ENCODE assay signal across 8 cellular contexts in the genomic region with DNA sequence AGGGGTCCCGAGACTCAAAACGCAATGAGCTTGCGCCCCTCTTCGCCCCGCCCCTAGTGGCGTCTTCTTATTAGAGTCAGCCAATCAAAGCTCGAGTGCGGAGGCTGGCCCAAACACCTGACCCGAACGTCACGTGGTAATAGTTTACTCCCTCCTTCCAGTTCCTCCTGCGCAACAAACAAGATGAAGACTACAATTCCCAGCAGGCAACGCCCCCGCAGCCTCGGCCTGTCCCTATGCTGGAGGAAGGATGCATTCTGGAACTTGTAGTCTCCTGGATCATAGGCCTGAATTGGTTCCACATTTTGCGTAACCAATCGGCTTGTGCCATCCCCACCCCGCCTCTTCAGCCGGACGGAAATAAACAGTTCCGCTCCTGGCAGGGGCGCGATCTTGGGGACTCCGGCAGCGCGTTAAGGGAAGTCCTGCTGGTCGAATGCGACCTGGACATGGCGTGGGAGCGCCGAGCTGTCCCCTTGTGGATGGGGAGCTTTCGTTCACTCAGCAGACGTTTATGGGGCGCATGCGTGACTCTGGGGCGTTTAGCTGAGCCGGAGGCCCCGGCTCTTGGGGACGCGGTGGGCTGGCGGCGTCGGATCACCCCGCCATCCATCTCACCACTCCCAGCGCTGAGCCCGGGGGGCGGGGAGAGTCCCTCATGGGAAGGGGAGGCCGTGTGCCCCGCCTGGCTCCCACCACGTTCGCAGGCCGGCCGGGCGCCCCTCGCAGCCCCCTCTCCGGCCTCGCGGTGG. TPM values are rescaled to one million over a fixed set of nuclear protein-coding genes. Genes with fewer than 3 reads are reported as not detected.
DNase-seq lines count a peak whose midpoint lies in the region; ATAC-seq and TF ChIP-seq lines count a peak whose summit lies in the region.

WBP2 (minus strand) TSS at position 26 of the 752 bp plus-strand sequence. CDS start 38 bp downstream, outside the sequence.

- H3K36me3 ChIP-seq in SU-DHL-6 (ENCODE audit: low read length) (no peaks in the 10 kb centered on the region), ovary (no peaks in the 10 kb centered on the region), thyroid gland (peaks cover 10 to 11% of the 10 kb centered on the region in 2 donors)

- peak; percentile 97 for DNase-seq in NCI-H128 (lab: John Stamatoyannopoulos, UW; ENCODE audit: unreplicated experiment)
- DNase-seq in activated naive CD8-positive, alpha-beta T cell treated with anti-CD3 and anti-CD28 coated beads, Interleukin-2, amount 10 ng/mL, durations not matched to agents 7 days and 5 days: peak; percentile 89
- peak; percentile 98 for DNase-seq in Right ventricle myocardium inferior (ENCODE audit: missing footprints)
- DNase-seq in ovary: peak; percentile 97 to 99 (median 98)
- peak; percentile 99 to 100 for DNase-seq in thyroid gland

- H3K27me3 ChIP-seq in SU-DHL-6 (ENCODE audit: low read length) (no peaks in the 10 kb centered on the region), ovary (no peaks in the 10 kb centered on the region), thyroid gland (no peaks in the 10 kb centered on the region)

- H3K27ac ChIP-seq in SU-DHL-6 (ENCODE audit: low read depth, low read length) (peak within 1 kb of the TSS; percentile 69), ovary (peak within 1 kb of the TSS; percentile 96 to 97), thyroid gland (peak within 1 kb of the TSS; percentile 97 to 98 (median 97))

- ATAC-seq in HG02759 (IDR thresholded peaks at IDR 0.05; ENCODE audit: unreplicated experiment) (peak; percentile 83), Right ventricle myocardium inferior (peak; percentile 95)
- ATAC-seq in activated naive CD8-positive, alpha-beta T cell treated with anti-CD3 and anti-CD28 coated beads, Interleukin-2, amount 10 ng/mL, durations not matched to agents 7 days and 5 days (ENCODE audit: low read depth): peak; percentile 90

- no peak within 1 kb of the TSS for H3K4me3 Mint-ChIP-seq in activated naive CD8-positive, alpha-beta T cell treated with anti-CD3 and anti-CD28 coated beads, Interleukin-2, amount 10 ng/mL, durations not matched to agents 7 days and 5 days

- peak; percentile 37 for TF ChIP-seq CTCF in GM12873 (IDR thresholded peaks at IDR 0.05; ENCODE audit: insufficient read depth, low read depth, low read length, missing control alignments)
- peak; percentile 55 for TF ChIP-seq CTCF in SU-DHL-6 (IDR thresholded peaks at IDR 0.05; ENCODE audit: insufficient read depth, low read length, poor library complexity, severe bottlenecking)
- peak in 2 of 3 donors; percentile 74 to 84 for TF ChIP-seq CTCF in ovary (IDR thresholded peaks at IDR 0.05)
- TF ChIP-seq CTCF in thyroid gland (IDR thresholded peaks at IDR 0.05): peak in 4 of 6 experiments; percentile 28 to 46 (median 42)

- H3K4me1 ChIP-seq in ovary (ENCODE audit: insufficient read depth) (peaks cover 2% of the 10 kb centered on the region), thyroid gland (peaks cover 17 to 19% of the 10 kb centered on the region in 2 donors)

- TF ChIP-seq EP300 in ovary (IDR thresholded peaks at IDR 0.05): peak; percentile 93

- intact Hi-C loops in Right ventricle myocardium inferior (cut with DNase I): loop anchor here (1.0 to 2.0 kb wide), 3 partner anchors 17 to 71 kb away; partner anchors contain the start of genes TRIM65 and UNK
- intact Hi-C loops in ovary (cut with DNase I): loop anchor here in 2 of 4 donors (2.0 to 5.0 kb wide), 2 partner anchors 21 to 42 kb away; partner anchors contain the start of gene TRIM65 (in 1 of the 2)
- intact Hi-C loops in thyroid gland (cut with DNase I): no loop called here

- H2AFZ ChIP-seq in SU-DHL-6 (ENCODE audit: low read depth, low read length, severe bottlenecking): peak within 1 kb of the TSS; percentile 57

- H3K4me2 ChIP-seq in SU-DHL-6 (ENCODE audit: low read depth, low read length, poor library complexity, severe bottlenecking): peak within 1 kb of the TSS; percentile 96

- no peaks in the 10 kb centered on the region for H4K20me1 ChIP-seq in SU-DHL-6 (ENCODE audit: low read depth, low read length)

- peaks cover 23% of the 10 kb centered on the region for H3F3A ChIP-seq in SU-DHL-6 (ENCODE audit: insufficient read depth)

- H3K9me3 Mint-ChIP-seq in activated naive CD8-positive, alpha-beta T cell treated with anti-CD3 and anti-CD28 coated beads, Interleukin-2, amount 10 ng/mL, durations not matched to agents 7 days and 5 days: no peaks in the 10 kb centered on the region

- H3K9me3 ChIP-seq in SU-DHL-6 (ENCODE audit: insufficient read depth, low read length) (no peaks in the 10 kb centered on the region), ovary (no peaks in the 10 kb centered on the region), thyroid gland (no peaks in the 10 kb centered on the region)

- H3K9ac ChIP-seq in SU-DHL-6 (ENCODE audit: low read length): peak within 1 kb of the TSS; percentile 83

- H3K9me2 ChIP-seq in SU-DHL-6 (replicated peaks; ENCODE audit: insufficient read depth, low read length): no peaks in the 10 kb centered on the region

- H3K27ac Mint-ChIP-seq in activated naive CD8-positive, alpha-beta T cell treated with anti-CD3 and anti-CD28 coated beads, Interleukin-2, amount 10 ng/mL, durations not matched to agents 7 days and 5 days: peak within 1 kb of the TSS; percentile 90

- no peaks in the 10 kb centered on the region for H3K27me3 Mint-ChIP-seq in activated naive CD8-positive, alpha-beta T cell treated with anti-CD3 and anti-CD28 coated beads, Interleukin-2, amount 10 ng/mL, durations not matched to agents 7 days and 5 days

- H3K4me1 Mint-ChIP-seq in activated naive CD8-positive, alpha-beta T cell treated with anti-CD3 and anti-CD28 coated beads, Interleukin-2, amount 10 ng/mL, durations not matched to agents 7 days and 5 days: peaks cover 25% of the 10 kb centered on the region

- no peaks in the 10 kb centered on the region for H3K36me3 Mint-ChIP-seq in activated naive CD8-positive, alpha-beta T cell treated with anti-CD3 and anti-CD28 coated beads, Interleukin-2, amount 10 ng/mL, durations not matched to agents 7 days and 5 days

- 0% methylated on average over 47 to 58 of the region's 58 CpGs for WGBS in ovary, 3 donors
- WGBS in thyroid gland, 2 donors: 0 to 1% methylated on average over 24 to 33 of the region's 58 CpGs

- H3K4me3 ChIP-seq in SU-DHL-6 (ENCODE audit: insufficient read depth, low read length, poor library complexity, severe bottlenecking) (peak within 1 kb of the TSS; percentile 72), ovary (peak within 1 kb of the TSS; percentile 74), thyroid gland (replicated peaks in 1 of 3) (peak within 1 kb of the TSS; percentile 70 to 87 (median 71))

- H3K79me2 ChIP-seq in SU-DHL-6 (ENCODE audit: insufficient read depth, low read length): peaks cover 11% of the 10 kb centered on the region; the same call in 1 of the 2 replicates

- peak; percentile 94 for TF ChIP-seq POLR2A in ovary (IDR thresholded peaks at IDR 0.05)
- peak; percentile 98 to 99 for TF ChIP-seq POLR2A in thyroid gland (IDR thresholded peaks at IDR 0.05)

- POLR2A ChIA-PET in activated naive CD8-positive, alpha-beta T cell treated with anti-CD3 and anti-CD28 coated beads, Interleukin-2, amount 10 ng/mL, durations not matched to agents 7 days and 5 days (lab: Charles Lee): interaction anchor here (0.7 to 9.0 kb wide), 21 partner anchors 9 to 123 kb away, joined by 3 to 101 read pairs (median 10); partner anchors contain the start of genes ACOX1, GALK1, TRIM47 and TRIM65

RNA-seq across cellular contexts. Expression of gene WBP2, which starts in this region (rescaled TPM):
- total RNA-seq in activated naive CD8-positive, alpha-beta T cell treated with anti-CD3 and anti-CD28 coated beads, Interleukin-2, amount 10 ng/mL, durations not matched to agents 7 days and 5 days: 100 to 1,000 TPM; 107 TPM
- 151 TPM for total RNA-seq in Right ventricle myocardium inferior
- total RNA-seq in ovary: 100 to 1,000 TPM in 3 of 7 donors, 10 to 100 TPM in 4; 48.5 to 131 (median 92.7) TPM
- 100 to 1,000 TPM; 118 to 184 TPM for polyA plus RNA-seq in ovary
- 10 to 100 TPM; 41.8 to 64.5 (median 53.5) TPM for total RNA-seq in thyroid gland

Comparison
In these comparisons a context has a peak if more than half of its experiments do, and no peak if none do; other contexts are left out.
1. Peak in every context shown above with its lines: DNase-seq, ATAC-seq, H3K4me3 ChIP-seq and H3K27ac ChIP-seq.